1 cellular context compared by ENCODE assay signal in genomic region chr18:24112874-24113615, GRCh38.
TF ChIP-seq lines count a peak whose summit lies in the region.

No MANE protein-coding gene starts in this region.

TF ChIP-seq in HepG2, 621 proteins besides CTCF, POLR2A, EP300 and RAD21 (continued from another document and continues in another):
- TF ChIP-seq ZFP41 (CRISPR knock-in tag; IDR thresholded peaks at IDR 0.05; ENCODE audit: borderline replicate concordance) (0 out of 2 replicates have a peak, but pooled peaks have one; percentile 34), SNAI1 (CRISPR knock-in tag; IDR thresholded peaks at IDR 0.05; ENCODE audit: borderline replicate concordance) (no peak), PRDM4 (CRISPR knock-in tag; IDR thresholded peaks at IDR 0.05; ENCODE audit: borderline replicate concordance) (no peak), TFE3 (CRISPR knock-in tag; IDR thresholded peaks at IDR 0.05) (peak; percentile 65), MLLT10 (CRISPR knock-in tag; IDR thresholded peaks at IDR 0.05) (no peak), TP53 (CRISPR knock-in tag; conservative IDR thresholded peaks at IDR 0.05) (no peak), U2AF1 (optimal IDR thresholded peaks at IDR 0.05; ENCODE audit: low read depth, low read length) (no peak), TARDBP (CRISPR knock-in tag; IDR thresholded peaks at IDR 0.05) (peak; percentile 71; the same call in 1 of the 2 replicates), PBX2 (CRISPR knock-in tag; IDR thresholded peaks at IDR 0.05) (0 out of 2 replicates have a peak, but pooled peaks have one; percentile 32), ZNF652 (CRISPR knock-in tag; IDR thresholded peaks at IDR 0.05; ENCODE audit: borderline replicate concordance, low read depth) (peak; percentile 50; the same call in 1 of the 2 replicates), RFXANK (CRISPR knock-in tag; IDR thresholded peaks at IDR 0.05) (no peak), PTBP1 (IDR thresholded peaks at IDR 0.05; ENCODE audit: low read depth, low read length, poor library complexity, severe bottlenecking) (no peak), TAF1 (CRISPR knock-in tag; IDR thresholded peaks at IDR 0.05) (peak; percentile 46; the same call in 1 of the 2 replicates), ELF1 (CRISPR knock-in tag; IDR thresholded peaks at IDR 0.05) (peak; percentile 25; the same call in 1 of the 2 replicates), ZSCAN31 (CRISPR knock-in tag; IDR thresholded peaks at IDR 0.05; ENCODE audit: low read depth) (no peak), ZBTB43 (CRISPR knock-in tag; conservative IDR thresholded peaks at IDR 0.05) (no peak), DMTF1 (CRISPR knock-in tag; IDR thresholded peaks at IDR 0.05) (no peak), HDAC1 (CRISPR knock-in tag; IDR thresholded peaks at IDR 0.05) (peak; percentile 83), ZBTB10 (CRISPR knock-in tag; IDR thresholded peaks at IDR 0.05; ENCODE audit: borderline replicate concordance) (no peak), NKX3-1 (CRISPR knock-in tag; IDR thresholded peaks at IDR 0.05) (no peak), FOXM1 (CRISPR knock-in tag; IDR thresholded peaks at IDR 0.05) (no peak), ARID3A (IDR thresholded peaks at IDR 0.05; ENCODE audit: low read depth, low read length) (peak; percentile 70), FOXA1 (IDR thresholded peaks at IDR 0.05) (0 out of 2 replicates have a peak, but pooled peaks have one; percentile 27), FOXA1 (CRISPR knock-in tag; IDR thresholded peaks at IDR 0.05) (peak; percentile 83; the same call in 1 of the 2 replicates), ZMAT5 (CRISPR knock-in tag; IDR thresholded peaks at IDR 0.05; ENCODE audit: borderline replicate concordance, low read depth) (no peak), NFE2 (CRISPR knock-in tag; IDR thresholded peaks at IDR 0.05) (peak; percentile 87), TCF12 (IDR thresholded peaks at IDR 0.05) (no peak), TCF12 (CRISPR knock-in tag; IDR thresholded peaks at IDR 0.05) (peak; percentile 50; the same call in 1 of the 2 replicates), RFXAP (CRISPR knock-in tag; IDR thresholded peaks at IDR 0.05; ENCODE audit: borderline replicate concordance) (peak; percentile 89), ZNF512 (CRISPR knock-in tag; IDR thresholded peaks at IDR 0.05) (no peak), ZNF296 (CRISPR knock-in tag; conservative IDR thresholded peaks at IDR 0.05) (no peak), HOXA9 (CRISPR knock-in tag; IDR thresholded peaks at IDR 0.05; ENCODE audit: borderline replicate concordance) (peak; percentile 77), ZBTB49 (CRISPR knock-in tag; IDR thresholded peaks at IDR 0.05; ENCODE audit: borderline replicate concordance) (no peak), IRF2 (CRISPR knock-in tag; IDR thresholded peaks at IDR 0.05) (peak; percentile 82), SMC3 (IDR thresholded peaks at IDR 0.05; ENCODE audit: low read length) (peak; percentile 13; the same call in 1 of the 2 replicates), ZHX1 (CRISPR knock-in tag; IDR thresholded peaks at IDR 0.05; ENCODE audit: low read depth) (peak; percentile 50; the same call in 1 of the 2 replicates), NFKB2 (CRISPR knock-in tag; IDR thresholded peaks at IDR 0.05; ENCODE audit: borderline replicate concordance) (no peak)
